In genomic region chr11:30228323-30228884, GRCh38 we compare ENCODE assay signal across 2 cellular contexts.
TF ChIP-seq lines count a peak whose summit lies in the region.

No MANE protein-coding gene starts in this region.

TF ChIP-seq in A549, 52 proteins besides CTCF, POLR2A, EP300 and RAD21:
- TF ChIP-seq REST (IDR thresholded peaks at IDR 0.05): peak; percentile 55; the same call in 1 of the 2 replicates
- no peak for TF ChIP-seq TP53 (CRISPR knock-in tag; IDR thresholded peaks at IDR 0.05)

TF ChIP-seq in GM23338, 12 proteins besides CTCF, POLR2A, EP300 and RAD21 (continued from another document):
- TF ChIP-seq REST (IDR thresholded peaks at IDR 0.05; ENCODE audit: unreplicated experiment): peak; percentile 39
